In the genomic region with DNA sequence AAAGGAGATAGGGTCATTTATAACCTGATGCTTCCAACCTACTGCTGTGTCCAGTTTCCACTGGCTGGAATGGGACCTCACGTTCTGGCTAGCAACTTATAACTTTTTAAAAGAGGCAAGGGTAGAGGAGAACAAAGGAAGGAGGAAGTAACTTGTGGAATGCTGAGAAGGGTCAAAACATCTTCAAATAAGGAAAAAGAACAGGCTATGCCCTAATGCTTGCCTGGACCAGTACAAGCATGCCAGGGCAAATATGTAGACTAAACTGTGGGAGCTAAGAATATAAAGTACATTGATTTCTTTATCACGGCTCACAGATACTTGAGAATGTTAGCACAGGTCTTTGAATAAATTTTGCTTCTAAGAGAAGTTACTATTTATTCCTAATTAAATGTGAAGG, we compare ENCODE assay signal across 10 cellular contexts. TPM values are rescaled to one million over a fixed set of nuclear protein-coding genes. Genes with fewer than 3 reads are reported as not detected.
DNase-seq lines count a peak whose midpoint lies in the region; ATAC-seq and TF ChIP-seq lines count a peak whose summit lies in the region.
"Had no signal": no experiment of that assay in that cellular context is flagged by ENCODE, and none has a peak within 500 bp of the region (broad histone marks: within the 10 kb centered on the region; RNA-seq: fewer than 3 reads in every experiment).

No MANE protein-coding gene starts in this region.

- peaks cover 0 to 26% (median 20%) of the 10 kb centered on the region in 9 donors for H3K36me3 ChIP-seq in heart left ventricle
- H3K36me3 ChIP-seq in iPS-18a (ENCODE audit: control insufficient read depth, low read depth, low read length) = peaks cover 16% of the 10 kb centered on the region
- peaks cover 15 to 20% (median 20%) of the 10 kb centered on the region in 3 donors for H3K36me3 ChIP-seq in tibial artery
- H3K36me3 ChIP-seq: ovary had no signal

- H3K9me3 Mint-ChIP-seq in activated T-helper 17 cell treated with anti-CD3 and anti-CD28 coated beads, Interleukin-2, amount 50 U/mL, for 72 hours = no peaks in the 10 kb centered on the region

- 67 to 70% (median 69%) methylated on average over 2 of the region's 2 CpGs for WGBS in heart left ventricle, 4 donors

- H3K4me3 ChIP-seq in heart left ventricle (peak overlapping the region in 1 of 12 donors; percentile 97), iPS-18a (ENCODE audit: low read length) (peak overlapping the region; percentile 41), tibial artery (no peak overlapping the region)

- peak overlapping the region; percentile 100 for H3K27ac Mint-ChIP-seq in activated T-helper 17 cell treated with anti-CD3 and anti-CD28 coated beads, Interleukin-2, amount 50 U/mL, for 72 hours

- TF ChIP-seq CTCF in heart left ventricle (IDR thresholded peaks at IDR 0.05) (no peak), tibial artery (IDR thresholded peaks at IDR 0.05) (no peak)

- peak overlapping the region; percentile 99 for H3K9ac ChIP-seq in iPS-18a (ENCODE audit: low read length)

- ATAC-seq in heart left ventricle (no peak), Right ventricle myocardium inferior (no peak), GM18861 (IDR thresholded peaks at IDR 0.05; ENCODE audit: unreplicated experiment) (no peak)
- ATAC-seq in activated T-helper 17 cell treated with anti-CD3 and anti-CD28 coated beads, Interleukin-2, amount 50 U/mL, for 72 hours (replicated peaks) = no peak
- ATAC-seq: Panc1 had no signal

- intact Hi-C loops in heart left ventricle (cut with DNase I) (loop anchor here in 3 of 10 donors (1.0 to 10.0 kb wide), 4 partner anchors 52 to 310 kb away; a partner anchor contains a TSS), Right ventricle myocardium inferior (cut with DNase I) (loop anchor here (5.0 kb wide), 1 partner anchor 85 kb away; a partner anchor contains a TSS), tibial artery (cut with DNase I; ENCODE audit: low total_unique reads) (loop anchor here (5.0 to 10.0 kb wide), 2 partner anchors 52 to 310 kb away; a partner anchor contains a TSS)

- peaks cover 4 to 30% (median 18%) of the 10 kb centered on the region in 12 donors for H3K4me1 ChIP-seq in heart left ventricle
- H3K4me1 ChIP-seq in iPS-18a (ENCODE audit: control insufficient read depth, low read depth, low read length) = peaks cover 3% of the 10 kb centered on the region
- peaks cover 0 to 34% (median 16%) of the 10 kb centered on the region in 4 donors for H3K4me1 ChIP-seq in tibial artery

- no peaks in the 10 kb centered on the region for H3K27me3 Mint-ChIP-seq in activated T-helper 17 cell treated with anti-CD3 and anti-CD28 coated beads, Interleukin-2, amount 50 U/mL, for 72 hours

- peak overlapping the region; percentile 100 for H3K4me3 Mint-ChIP-seq in activated T-helper 17 cell treated with anti-CD3 and anti-CD28 coated beads, Interleukin-2, amount 50 U/mL, for 72 hours

- H3K27me3 ChIP-seq in heart left ventricle (no peaks in the 10 kb centered on the region), iPS-18a (ENCODE audit: control insufficient read depth, insufficient read depth, low read length) (no peaks in the 10 kb centered on the region), tibial artery (no peaks in the 10 kb centered on the region)
- H3K27me3 ChIP-seq: ovary had no signal

- H3K27ac ChIP-seq in heart left ventricle (peak overlapping the region in 8 of 12 donors; percentile 79 to 97 (median 93)), iPS-18a (ENCODE audit: low read length) (no peak overlapping the region), tibial artery (peak overlapping the region; percentile 74 to 75)

- peaks cover 38% of the 10 kb centered on the region for H3K36me3 Mint-ChIP-seq in activated T-helper 17 cell treated with anti-CD3 and anti-CD28 coated beads, Interleukin-2, amount 50 U/mL, for 72 hours (ENCODE audit: low read depth)

- H3K4me1 Mint-ChIP-seq in activated T-helper 17 cell treated with anti-CD3 and anti-CD28 coated beads, Interleukin-2, amount 50 U/mL, for 72 hours = peaks cover 14% of the 10 kb centered on the region

- H3K9me3 ChIP-seq in heart left ventricle = no peaks in the 10 kb centered on the region
- no peaks in the 10 kb centered on the region for H3K9me3 ChIP-seq in iPS-18a (ENCODE audit: control insufficient read depth, low read depth, low read length)
- H3K9me3 ChIP-seq in tibial artery = no peaks in the 10 kb centered on the region
- H3K9me3 ChIP-seq: ovary had no signal

- DNase-seq in heart left ventricle = no peak
- DNase-seq in Right ventricle myocardium inferior (ENCODE audit: missing footprints) = no peak
- DNase-seq in tibial artery = no peak
- no peak for DNase-seq in DMS 273 treated with DMSO at 0.1 percent for 48 hours (lab: John Stamatoyannopoulos, UW)
- DNase-seq in NCI-H1436 treated with DMSO at 0.1 percent for 48 hours (lab: John Stamatoyannopoulos, UW) = no peak
- DNase-seq: ovary had no signal

- TF ChIP-seq POLR2A in heart left ventricle (IDR thresholded peaks at IDR 0.05) = no peak

RNA-seq across cellular contexts. Expression of a gene that starts 1.5 kb away (rescaled TPM):
- total RNA-seq in heart left ventricle (10 to 100 TPM; 12.2 to 30.0 (median 20.8) TPM), Right ventricle myocardium inferior (20.3 TPM)
- 10 to 100 TPM in 1 of 2 donors, 1 to 10 TPM in 1; 8.7 to 16.6 TPM for polyA plus RNA-seq in heart left ventricle
- 10 to 100 TPM; 26.1 to 32.2 TPM for total RNA-seq in activated T-helper 17 cell treated with anti-CD3 and anti-CD28 coated beads, Interleukin-2, amount 50 U/mL, for 72 hours

RNA-seq across cellular contexts. Expression of a gene that starts 38.2 kb away (rescaled TPM):
- total RNA-seq in heart left ventricle (10 to 100 TPM; 15.6 to 25.4 (median 19.1) TPM), Right ventricle myocardium inferior (20.7 TPM)
- 1 to 10 TPM; 6.8 to 7.4 TPM for polyA plus RNA-seq in heart left ventricle
- total RNA-seq in activated T-helper 17 cell treated with anti-CD3 and anti-CD28 coated beads, Interleukin-2, amount 50 U/mL, for 72 hours = 10 to 100 TPM; 62.7 to 68.8 TPM

RNA-seq across cellular contexts. Expression of a gene that starts 52.4 kb away (rescaled TPM):
- total RNA-seq in heart left ventricle (10 to 100 TPM; 13.5 to 24.1 (median 20.7) TPM), Right ventricle myocardium inferior (21.7 TPM)
- 10 to 100 TPM in 1 of 2 donors, 1 to 10 TPM in 1; 7.0 to 11.9 TPM for polyA plus RNA-seq in heart left ventricle
- 10 to 100 TPM; 39.3 to 53.2 TPM for total RNA-seq in activated T-helper 17 cell treated with anti-CD3 and anti-CD28 coated beads, Interleukin-2, amount 50 U/mL, for 72 hours
